In genomic region chr11:67999201-67999629, GRCh38 we compare ENCODE assay signal across 1 cellular context.
TF ChIP-seq lines count a peak whose summit lies in the region.

No MANE protein-coding gene starts in this region.

TF ChIP-seq in SK-N-SH, 30 proteins besides CTCF, POLR2A, EP300 and RAD21 (continued from another document):
- no peak for TF ChIP-seq USF2 (IDR thresholded peaks at IDR 0.05; ENCODE audit: borderline replicate concordance, low read depth, low read length)
